Comparison of ENCODE assay signal across 8 cellular contexts in genomic region chr5:72307968-72308852, GRCh38. TPM values are rescaled to one million over a fixed set of nuclear protein-coding genes. Genes with fewer than 3 reads are reported as not detected.
DNase-seq lines count a peak whose midpoint lies in the region; ATAC-seq and TF ChIP-seq lines count a peak whose summit lies in the region.

No MANE protein-coding gene starts in this region.

- peak; percentile 80 to 81 (median 80) for TF ChIP-seq CTCF in HCT116 (IDR thresholded peaks at IDR 0.05 in 2 of 3, conservative IDR thresholded peaks at IDR 0.05 in 1 of 3; ENCODE audit: borderline replicate concordance in 1 of 3, insufficient read depth in 1 of 3, low read depth in 2 of 3, low read length in 2 of 3)
- TF ChIP-seq CTCF in MM.1S (IDR thresholded peaks at IDR 0.05; ENCODE audit: low read length), result peak; percentile 88

- TF ChIP-seq RAD21 in HCT116 (IDR thresholded peaks at IDR 0.05; ENCODE audit: low read depth), result peak; percentile 87

- POLR2A ChIA-PET in HCT116 (lab: Charles Lee), result interaction anchor here (0.7 to 1.7 kb wide), 5 partner anchors 12 to 525 kb away, joined by 3 to 7 read pairs (median 4); partner anchors contain the start of genes MRPS27 and PTCD2

- H3K27ac ChIP-seq in HCT116 (ENCODE audit: low read depth, low read length) (peak overlapping the region; percentile 76), MM.1S (ENCODE audit: low read length) (peak overlapping the region; percentile 86)

- H3K27me3 ChIP-seq in HCT116 (ENCODE audit: insufficient read depth, low read length) (no peaks in the 10 kb centered on the region), MM.1S (replicated peaks; ENCODE audit: insufficient read depth, low read length) (no peaks in the 10 kb centered on the region), neuron (ENCODE audit: insufficient read depth, low read length) (no peaks in the 10 kb centered on the region)

- TSS peak; percentile 62 for BruUV-seq in HCT116 (replicated peaks; lab: Mats Ljungman, UMichigan)

- DNase-seq in GM04503 (ENCODE audit: low read depth), result peak; percentile 81
- peak; percentile 94 for DNase-seq in HCT116 (ENCODE audit: low read depth, low spot score)
- peak; percentile 97 for DNase-seq in MM.1S
- DNase-seq in SIG-M5 (lab: John Stamatoyannopoulos, UW), result peak; percentile 89
- peak; percentile 89 to 94 (median 91) for DNase-seq in activated naive CD4-positive, alpha-beta T cell (lab: John Stamatoyannopoulos, UW)
- peak; percentile 96 for DNase-seq in foreskin melanocyte
- peak; percentile 95 for DNase-seq in stromal cell of bone marrow (ENCODE audit: low read depth)

- ATAC-seq in HCT116, result peak; percentile 97

- H3K4me2 ChIP-seq in HCT116 (ENCODE audit: low read length) (peak overlapping the region; percentile 89), MM.1S (ENCODE audit: low read depth, low read length) (peak overlapping the region; percentile 65)

- H3K36me3 ChIP-seq in HCT116 (ENCODE audit: control insufficient read depth in 1 of 2, insufficient read depth in 2 of 2, low read length in 2 of 2), result peaks cover 23 to 28% of the 10 kb centered on the region in 2 experiments
- peaks cover 5% of the 10 kb centered on the region; the same call in 1 of the 2 replicates for H3K36me3 ChIP-seq in MM.1S (replicated peaks; ENCODE audit: insufficient read depth, low read length)
- H3K36me3 ChIP-seq in neuron (ENCODE audit: insufficient read depth, low read length), result peaks cover 43% of the 10 kb centered on the region

- no peak overlapping the region for H2AFZ ChIP-seq in HCT116 (ENCODE audit: low read depth, low read length, poor library complexity, severe bottlenecking)
- peak overlapping the region; percentile 65 for H2AFZ ChIP-seq in MM.1S (ENCODE audit: low read length)
- no peak overlapping the region for H2AFZ ChIP-seq in neuron (ENCODE audit: low read depth, low read length)

- H4K20me1 ChIP-seq in HCT116 (ENCODE audit: insufficient read depth) (peaks cover 5% of the 10 kb centered on the region; the same call in 1 of the 2 replicates), MM.1S (ENCODE audit: insufficient read depth, low read length) (no peaks in the 10 kb centered on the region)

- TF ChIP-seq POLR2A in HCT116 (IDR thresholded peaks at IDR 0.05; ENCODE audit: borderline replicate concordance, extremely low read depth, insufficient read depth, insufficient read length), result peak; percentile 92

- H3K4me1 ChIP-seq in HCT116 (ENCODE audit: control insufficient read depth in 1 of 2, insufficient read depth in 2 of 2, low read length in 2 of 2), result peaks cover 4 to 11% of the 10 kb centered on the region in 2 experiments
- H3K4me1 ChIP-seq in MM.1S (ENCODE audit: low read length), result peaks cover 28% of the 10 kb centered on the region
- H3K4me1 ChIP-seq in neuron (ENCODE audit: insufficient read depth, low read length), result no peaks in the 10 kb centered on the region

- H3K9me2 ChIP-seq in HCT116 (ENCODE audit: insufficient read depth) (no peaks in the 10 kb centered on the region), MM.1S (replicated peaks; ENCODE audit: insufficient read depth, low read length) (no peaks in the 10 kb centered on the region)

- intact Hi-C loops in HCT116 (cut with micrococcal nuclease), result loop anchor here (1.0 kb wide), 1 partner anchor 525 kb away; no protein-coding TSS in a partner anchor

- RAD21 ChIA-PET in HCT116 (lab: Charles Lee; ENCODE audit: low non-redundant PET in 1 of 2, low total read pairs in 2 of 2, uncharacterized antibody in 2 of 2, unreplicated experiment in 2 of 2), result interaction anchor here (0.6 to 0.7 kb wide), 2 partner anchors 166 to 526 kb away, joined by 3 read pairs; no protein-coding TSS in a partner anchor

- H3K9ac ChIP-seq in HCT116 (ENCODE audit: low read length) (peak overlapping the region; percentile 95), MM.1S (ENCODE audit: low read length) (peak overlapping the region; percentile 81)

- H3K9me3 ChIP-seq in HCT116 (ENCODE audit: control insufficient read depth in 1 of 2, insufficient read depth in 1 of 2, low read depth in 1 of 2, low read length in 2 of 2), result no peaks in the 10 kb centered on the region
- no peaks in the 10 kb centered on the region for H3K9me3 ChIP-seq in MM.1S (replicated peaks; ENCODE audit: insufficient read depth, low read length)
- peaks cover 11% of the 10 kb centered on the region for H3K9me3 ChIP-seq in neuron (ENCODE audit: low read length)

- H3K79me2 ChIP-seq in HCT116 (ENCODE audit: insufficient read depth, low read length) (peaks cover 78% of the 10 kb centered on the region), MM.1S (ENCODE audit: low read length) (peaks cover 50% of the 10 kb centered on the region)

- CTCF ChIA-PET in HCT116 (lab: Charles Lee), result interaction anchor here (0.7 to 2.3 kb wide), 14 partner anchors 9 to 530 kb away, joined by 3 to 19 read pairs (median 5); partner anchors contain the start of genes MRPS27 and PTCD2

- H3F3A ChIP-seq in MM.1S (ENCODE audit: insufficient read depth, low read length), result peaks cover 25% of the 10 kb centered on the region

- H3K4me3 ChIP-seq in HCT116 (replicated peaks in 1 of 2; ENCODE audit: low read depth in 1 of 2, low read length in 2 of 2), result peak overlapping the region; percentile 84 to 90
- peak overlapping the region; percentile 85 for H3K4me3 ChIP-seq in MM.1S (ENCODE audit: low read length)
- peak overlapping the region; percentile 38 for H3K4me3 ChIP-seq in neuron (ENCODE audit: low read length)

TF ChIP-seq in HCT116, 20 proteins besides CTCF, POLR2A, EP300 and RAD21 (continues in another document):
- TF ChIP-seq EGR1 (IDR thresholded peaks at IDR 0.05; ENCODE audit: low read depth) (peak; percentile 72), ZFX (IDR thresholded peaks at IDR 0.05) (peak; percentile 75), SIN3A (IDR thresholded peaks at IDR 0.05; ENCODE audit: low read depth) (peak; percentile 75), TCF7L2 (IDR thresholded peaks at IDR 0.05; ENCODE audit: borderline replicate concordance, extremely low read depth, insufficient read depth, insufficient read length) (peak; percentile 71), YY1 (IDR thresholded peaks at IDR 0.05; ENCODE audit: extremely low read depth, insufficient replicate concordance, low read depth, low read length) (peak; percentile 48), SRF (IDR thresholded peaks at IDR 0.05; ENCODE audit: low read depth) (no peak), EZH2 (IDR thresholded peaks at IDR 0.05) (no peak), ZNF274 (IDR thresholded peaks at IDR 0.05; ENCODE audit: low read depth, low read length) (no peak), CBX3 (IDR thresholded peaks at IDR 0.05; ENCODE audit: low read depth) (peak; percentile 72), MAX (IDR thresholded peaks at IDR 0.05) (peak; percentile 89), ZBTB33 (IDR thresholded peaks at IDR 0.05; ENCODE audit: extremely low read depth, insufficient replicate concordance, low read length) (peak; percentile 46), ELF1 (IDR thresholded peaks at IDR 0.05; ENCODE audit: borderline replicate concordance, low read depth) (no peak), JUND (IDR thresholded peaks at IDR 0.05) (no peak), ATF3 (IDR thresholded peaks at IDR 0.05) (no peak), EZH2phosphoT487 (IDR thresholded peaks at IDR 0.05; ENCODE audit: borderline replicate concordance) (no peak)

RNA-seq across cellular contexts. Expression of gene MRPS27, which starts 11.8 kb away (rescaled TPM):
- total RNA-seq in HCT116 (2021; ENCODE audit: unreplicated experiment), result 113 TPM
- 37.7 and 51.2 TPM in 2 replicates for polyA plus RNA-seq in HCT116 (2012)

RNA-seq across cellular contexts. Expression of gene PTCD2, which starts 12.0 kb away (rescaled TPM):
- total RNA-seq in HCT116 (2021; ENCODE audit: unreplicated experiment), result 19.3 TPM
- 4.9 and 8.7 TPM in 2 replicates for polyA plus RNA-seq in HCT116 (2012)

Comparison
In these comparisons a context has a peak if more than half of its experiments do, and no peak if none do; other contexts are left out.
1. Peak in every context shown above with its lines: DNase-seq, ATAC-seq, H3K4me3 ChIP-seq and H3K27ac ChIP-seq.